In genomic region chr13:59261928-59262488, GRCh38 we compare ENCODE assay signal across 1 cellular context.
TF ChIP-seq lines count a peak whose summit lies in the region.

No MANE protein-coding gene starts in this region.

TF ChIP-seq in Ishikawa, 13 proteins besides CTCF, POLR2A, EP300 and RAD21 (continued from another document):
- TF ChIP-seq REST (IDR thresholded peaks at IDR 0.05; ENCODE audit: low read depth): no peak
